ENCODE assay signal across 21 cellular contexts in genomic region chr3:37599779-37600178, GRCh38.
DNase-seq lines count a peak whose midpoint lies in the region; ATAC-seq, FAIRE-seq and TF ChIP-seq lines count a peak whose summit lies in the region.
"Had no signal": no experiment of that assay in that cellular context is flagged by ENCODE, and none has a peak within 500 bp of the region (broad histone marks: within the 10 kb centered on the region; RNA-seq: fewer than 3 reads in every experiment).

No MANE protein-coding gene starts in this region.

- H2AFZ ChIP-seq in IMR-90 (replicated peaks; ENCODE audit: low read length, poor library complexity), result no peak overlapping the region

- H3K9me3 ChIP-seq in A549 (no peaks in the 10 kb centered on the region), IMR-90 (ENCODE audit: control insufficient read depth, insufficient read depth, low read length) (no peaks in the 10 kb centered on the region), thoracic aorta (no peaks in the 10 kb centered on the region), esophagus squamous epithelium (no peaks in the 10 kb centered on the region)
- H3K9me3 ChIP-seq: BLaER1 treated with 17β-estradiol and CSF1 and Interleukin-3, amounts not matched to agents 10 nM and 100 nM; Caco-2 had no signal

- TF ChIP-seq EP300 in A549 (IDR thresholded peaks at IDR 0.05), result no peak

- no TSS peak for BruUV-seq in IMR-90 (replicated peaks; lab: Mats Ljungman, UMichigan)

- no peak overlapping the region for H3K4me2 ChIP-seq in A549
- no peak overlapping the region for H3K4me2 ChIP-seq in IMR-90 (ENCODE audit: low read depth, low read length)
- H3K4me2 ChIP-seq: BLaER1 treated with 17β-estradiol and CSF1 and Interleukin-3, amounts not matched to agents 10 nM and 100 nM had no signal

- no peak overlapping the region for H4K91ac ChIP-seq in IMR-90 (ENCODE audit: insufficient read depth, low read depth, low read length)

- H3K9me1 ChIP-seq in IMR-90 (ENCODE audit: insufficient read depth, low read length), result no peaks in the 10 kb centered on the region

- TF ChIP-seq CTCF in A549 (IDR thresholded peaks at IDR 0.05) (no peak), IMR-90 (conservative IDR thresholded peaks at IDR 0.05; ENCODE audit: low read depth, low read length) (no peak), thoracic aorta (IDR thresholded peaks at IDR 0.05) (no peak), esophagus squamous epithelium (IDR thresholded peaks at IDR 0.05) (no peak)

- CTCF ChIA-PET in A549 (lab: Yijun Ruan, JAX) (interaction anchor here (1.4 kb wide), 1 partner anchor 13 kb away, joined by 3 read pairs; no protein-coding TSS in a partner anchor), IMR-90 (lab: Yijun Ruan, JAX) (no interaction called here)

- no peak overlapping the region for H3K23ac ChIP-seq in IMR-90 (ENCODE audit: low read depth, low read length)

- no peak overlapping the region for H3K14ac ChIP-seq in IMR-90 (replicated peaks; ENCODE audit: low read depth, low read length)

- H3K4ac ChIP-seq in IMR-90 (ENCODE audit: low read depth, low read length), result no peak overlapping the region

- H3K18ac ChIP-seq in IMR-90 (ENCODE audit: low read depth, low read length), result no peak overlapping the region

- H4K5ac ChIP-seq in IMR-90 (ENCODE audit: low read depth, low read length), result no peak overlapping the region

- H4K20me1 ChIP-seq in IMR-90 (ENCODE audit: insufficient read depth, low read length), result no peaks in the 10 kb centered on the region
- H4K20me1 ChIP-seq: BLaER1 treated with 17β-estradiol and CSF1 and Interleukin-3, amounts not matched to agents 10 nM and 100 nM had no signal

- H3K27ac ChIP-seq in A549 (no peak overlapping the region), IMR-90 (ENCODE audit: insufficient read depth, low read length) (no peak overlapping the region), thoracic aorta (peak overlapping the region; percentile 60 to 90), esophagus squamous epithelium (peak overlapping the region in 2 of 4 donors; percentile 4 to 53)
- H3K27ac ChIP-seq: BLaER1 treated with 17β-estradiol and CSF1 and Interleukin-3, amounts not matched to agents 10 nM and 100 nM; C4-2B had no signal

- TF ChIP-seq POLR2A in A549 (IDR thresholded peaks at IDR 0.05; ENCODE audit: low read length) (no peak), IMR-90 (IDR thresholded peaks at IDR 0.05; ENCODE audit: low read depth, low read length) (no peak), esophagus squamous epithelium (IDR thresholded peaks at IDR 0.05) (no peak)

- no peak overlapping the region for H2BK5ac ChIP-seq in IMR-90 (ENCODE audit: low read depth, low read length, poor library complexity, severe bottlenecking)

- H2BK20ac ChIP-seq in IMR-90 (ENCODE audit: low read depth, low read length), result no peak overlapping the region

- intact Hi-C loops in IMR-90 (cut with micrococcal nuclease), result no loop called here
- intact Hi-C loops in esophagus squamous epithelium (cut with DNase I), result no loop called here

- in situ Hi-C loops in IMR-90 (cut with MboI; ENCODE audit: low sequenced_read_pairs), result no loop called here

- no peaks in the 10 kb centered on the region for H3K79me1 ChIP-seq in IMR-90 (ENCODE audit: low read depth in 1 of 2, low read length in 2 of 2)

- H2BK120ac ChIP-seq in IMR-90 (ENCODE audit: low read depth, low read length), result no peak overlapping the region

- H3K4me1 ChIP-seq in A549 (no peaks in the 10 kb centered on the region), IMR-90 (ENCODE audit: control insufficient read depth, insufficient read depth, low read length) (no peaks in the 10 kb centered on the region), thoracic aorta (ENCODE audit: control insufficient read depth in 1 of 2, low read depth in 2 of 2) (peaks cover 23 to 89% of the 10 kb centered on the region in 2 donors), esophagus squamous epithelium (peaks cover 4 to 52% (median 17%) of the 10 kb centered on the region in 3 donors)

- FAIRE-seq in A549 (lab: Jason Lieb, UNC), result no peak
- FAIRE-seq: A204.1, D721Med, G401.6, GM12891, GM19239 had no signal

- TF ChIP-seq RAD21 in A549 (conservative IDR thresholded peaks at IDR 0.05 in 1 of 2, IDR thresholded peaks at IDR 0.05 in 1 of 2) (no peak), IMR-90 (IDR thresholded peaks at IDR 0.05; ENCODE audit: low read length) (no peak)

- no peak overlapping the region for H4K8ac ChIP-seq in IMR-90 (ENCODE audit: low read depth in 2 of 2, low read length in 2 of 2)

- 63% methylated on average over 2 of the region's 2 CpGs for WGBS in A549 (ENCODE audit: missing lambda C conversion rate)
- no CpG with 5 or more reads among the region's 2 CpGs for WGBS in IMR-90 (ENCODE audit: extremely low coverage in 2 of 2, insufficient read length in 1 of 2), 2 experiments
- 89 to 93% methylated on average over 2 of the region's 2 CpGs for WGBS in esophagus squamous epithelium, 2 donors

- DNase-seq in A549 (ENCODE audit: low read depth in 1 of 2, low spot score in 1 of 2), result no peak
- no peak for DNase-seq in IMR-90
- DNase-seq in thoracic aorta (ENCODE audit: low spot score), result no peak
- no peak for DNase-seq in esophagus squamous epithelium (lab: John Stamatoyannopoulos, UW)
- no peak for DNase-seq in NAMALWA (ENCODE audit: low spot score)
- DNase-seq: 8988T; AML-193; Caco-2; Calu3; CD4-positive, alpha-beta T cell; CD8-positive, alpha-beta T cell; DMS79 treated with DMSO at 0.1 percent for 48 hours; GF-D8 had no signal

- no peak overlapping the region for H3K56ac ChIP-seq in IMR-90 (ENCODE audit: extremely low read depth, insufficient read depth, low read length)

- H3K4me3 ChIP-seq in A549, result no peak overlapping the region
- no peak overlapping the region for H3K4me3 ChIP-seq in IMR-90 (ENCODE audit: insufficient read depth, low read depth, low read length)
- no peak overlapping the region for H3K4me3 ChIP-seq in thoracic aorta
- no peak overlapping the region for H3K4me3 ChIP-seq in esophagus squamous epithelium
- H3K4me3 ChIP-seq: BLaER1 treated with 17β-estradiol and CSF1 and Interleukin-3, amounts not matched to agents 10 nM and 100 nM had no signal

- no peak for ATAC-seq in A549
- ATAC-seq in IMR-90 (ENCODE audit: low read depth), result no peak
- ATAC-seq in thoracic aorta (ENCODE audit: insufficient number of reproducible peaks, low FRiP score, low read depth), result no peak
- ATAC-seq in HG03159 (IDR thresholded peaks at IDR 0.05; ENCODE audit: unreplicated experiment), result no peak
- ATAC-seq: CD8-positive, alpha-beta T cell had no signal

- H3K27me3 ChIP-seq in IMR-90 (ENCODE audit: control insufficient read depth, insufficient read depth, low read length) (0 out of 2 replicates have a peak, but pooled peaks cover 2% of the 10 kb centered on the region), thoracic aorta (replicated peaks; ENCODE audit: insufficient read depth) (no peaks in the 10 kb centered on the region), esophagus squamous epithelium (no peaks in the 10 kb centered on the region)
- H3K27me3 ChIP-seq: BLaER1 treated with 17β-estradiol and CSF1 and Interleukin-3, amounts not matched to agents 10 nM and 100 nM had no signal

- POLR2A ChIA-PET in A549 (lab: Yijun Ruan, JAX) (no interaction called here), IMR-90 (lab: Charles Lee; ENCODE audit: unreplicated experiment) (no interaction called here)

- H3K36me3 ChIP-seq in IMR-90 (ENCODE audit: control insufficient read depth, insufficient read depth, low read length) (no peaks in the 10 kb centered on the region), thoracic aorta (no peaks in the 10 kb centered on the region), esophagus squamous epithelium (no peaks in the 10 kb centered on the region)

- no peak overlapping the region for H2AK9ac ChIP-seq in IMR-90 (replicated peaks; ENCODE audit: low read depth, low read length, poor library complexity)

- no peak overlapping the region for H2BK15ac ChIP-seq in IMR-90 (ENCODE audit: low read depth, low read length)

- no peak overlapping the region for H3K9ac ChIP-seq in IMR-90 (ENCODE audit: low read depth, low read length)
- H3K9ac ChIP-seq: BLaER1 treated with 17β-estradiol and CSF1 and Interleukin-3, amounts not matched to agents 10 nM and 100 nM had no signal

- no peak overlapping the region for H2AK5ac ChIP-seq in IMR-90 (ENCODE audit: low read depth, low read length)

- dilution Hi-C loops in IMR-90 (cut with HindIII; ENCODE audit: low sequenced_read_pairs, unreplicated experiment), result no loop called here

TF ChIP-seq in A549, 52 proteins besides CTCF, POLR2A, EP300 and RAD21:
- no peak for TF ChIP-seq FOSB (CRISPR knock-in tag; IDR thresholded peaks at IDR 0.05)
- no peak for TF ChIP-seq CHD4 (IDR thresholded peaks at IDR 0.05; ENCODE audit: borderline replicate concordance)
- no peak for TF ChIP-seq BHLHE40 (IDR thresholded peaks at IDR 0.05; ENCODE audit: low read depth, low read length)
- TF ChIP-seq MAFK (IDR thresholded peaks at IDR 0.05; ENCODE audit: partially characterized antibody), result peak; percentile 69
TF ChIP-seq in A549: peak in this region for 1.

TF ChIP-seq in IMR-90, 13 proteins besides CTCF, POLR2A, EP300 and RAD21:
- TF ChIP-seq CEBPB (IDR thresholded peaks at IDR 0.05; ENCODE audit: low read depth, low read length) (no peak), MAFK (IDR thresholded peaks at IDR 0.05; ENCODE audit: low read depth, low read length) (peak; percentile 56)
TF ChIP-seq in IMR-90: peak in this region for 1.

Comparison
In these comparisons a context has a peak if more than half of its experiments do, and no peak if none do; other contexts are left out.
1. H3K27ac ChIP-seq: peak in thoracic aorta (2 of 2); none in A549 (0 of 2) and IMR-90 (single experiment).